ENCODE assay signal across 21 cellular contexts in genomic region chr11:62446091-62446490, GRCh38. TPM values are rescaled to one million over a fixed set of nuclear protein-coding genes. Genes with fewer than 3 reads are reported as not detected.
DNase-seq lines count a peak whose midpoint lies in the region; ATAC-seq and TF ChIP-seq lines count a peak whose summit lies in the region.
"Had no signal": no experiment of that assay in that cellular context is flagged by ENCODE, and none has a peak within 500 bp of the region (broad histone marks: within the 10 kb centered on the region; RNA-seq: fewer than 3 reads in every experiment).

No MANE protein-coding gene starts in this region.

- in situ Hi-C loops in transverse colon (cut with MboI; ENCODE audit: low pct_ligation_motif_present in 1 of 4, low pct_unique_long_range_greater_than_20kb in 1 of 4, low sequenced_read_pairs in 3 of 4) = no loop called here

- H3K9me3 ChIP-seq in prostate gland = no peaks in the 10 kb centered on the region
- H3K9me3 ChIP-seq in transverse colon = no peaks in the 10 kb centered on the region
- H3K9me3 ChIP-seq: SJSA1 had no signal

- TF ChIP-seq EP300 in transverse colon (IDR thresholded peaks at IDR 0.05; ENCODE audit: low read depth) = no peak

- intact Hi-C loops in prostate gland (cut with DNase I) = loop anchor here (5.0 kb wide), 2 partner anchors 61 to 96 kb away; no protein-coding TSS in a partner anchor
- intact Hi-C loops in transverse colon (cut with DNase I; ENCODE audit: low total_unique reads) = no loop called here

- WGBS in prostate gland = 56% methylated on average over 5 of the region's 5 CpGs
- 35% methylated on average over 5 of the region's 5 CpGs; no CpG with 5 or more reads in 1 of the 2 donors for WGBS in transverse colon (ENCODE audit: low coverage in 1 of 2), 2 donors

- H3K36me3 ChIP-seq in prostate gland (no peaks in the 10 kb centered on the region), transverse colon (no peaks in the 10 kb centered on the region)
- H3K36me3 ChIP-seq: cardiac muscle cell, SJSA1 had no signal

- TF ChIP-seq CTCF in fibroblast of the aortic adventitia (IDR thresholded peaks at IDR 0.05; ENCODE audit: insufficient read depth, low read length) (no peak), prostate gland (IDR thresholded peaks at IDR 0.05) (no peak), transverse colon (IDR thresholded peaks at IDR 0.05) (no peak), omental fat pad (IDR thresholded peaks at IDR 0.05) (no peak)

- ATAC-seq in omental fat pad (ENCODE audit: low FRiP score) (no peak), HG02870 (IDR thresholded peaks at IDR 0.05; ENCODE audit: unreplicated experiment) (no peak), GM18520 (IDR thresholded peaks at IDR 0.05; ENCODE audit: unreplicated experiment) (no peak)
- ATAC-seq: naive thymus-derived CD8-positive, alpha-beta T cell; stimulated activated naive CD8-positive, alpha-beta T cell treated with anti-CD3 and anti-CD28 coated beads, Interleukin-15, amount 100 ng/mL, for 72 hours had no signal

- no peak for TF ChIP-seq POLR2A in prostate gland (IDR thresholded peaks at IDR 0.05)
- TF ChIP-seq POLR2A in transverse colon (IDR thresholded peaks at IDR 0.05) = no peak

- H3K27ac ChIP-seq in prostate gland = peak overlapping the region; percentile 57 to 73
- peak overlapping the region; percentile 84 to 88 (median 86) for H3K27ac ChIP-seq in transverse colon
- H3K27ac ChIP-seq: cardiac muscle cell, parathyroid adenoma had no signal

- H3K4me3 ChIP-seq in fibroblast of the aortic adventitia (ENCODE audit: low read depth, low read length) (no peak overlapping the region), prostate gland (no peak overlapping the region), transverse colon (no peak overlapping the region)
- H3K4me3 ChIP-seq: cardiac muscle cell, SJSA1 had no signal

- no peaks in the 10 kb centered on the region for H3K27me3 ChIP-seq in prostate gland (replicated peaks; ENCODE audit: insufficient read depth)
- H3K27me3 ChIP-seq in transverse colon = no peaks in the 10 kb centered on the region
- H3K27me3 ChIP-seq: cardiac muscle cell, SJSA1 had no signal

- peak; percentile 22 for DNase-seq in NCI-H2196 (lab: John Stamatoyannopoulos, UW; ENCODE audit: unreplicated experiment)
- DNase-seq in NCI-H2196 treated with DMSO at 0.1 percent for 48 hours (lab: John Stamatoyannopoulos, UW; ENCODE audit: unreplicated experiment) = no peak
- peak; percentile 41 for DNase-seq in fibroblast of the aortic adventitia (ENCODE audit: low read depth)
- DNase-seq in prostate gland (ENCODE audit: low spot score) = peak; percentile 20
- peak; percentile 52 for DNase-seq in transverse colon
- no peak for DNase-seq in omental fat pad (ENCODE audit: low spot score)
- DNase-seq: 8988T; activated gamma-delta T cell treated with Interleukin-2 at 50 U/mL for 16 hours; foreskin melanocyte; kidney; naive thymus-derived CD8-positive, alpha-beta T cell; NCI-H1417 treated with DMSO at 0.1 percent for 48 hours; NCI-H526 treated with DMSO at 0.1 percent for 48 hours; OCI-M1; stimulated activated CD4-positive, alpha-beta T cell treated with anti-CD3 and anti-CD28 coated beads, Interleukin-2, amount 100 ng/mL, for 24 hours; stimulated activated naive CD8-positive, alpha-beta T cell treated with anti-CD3 and anti-CD28 coated beads, Interleukin-15, amount 100 ng/mL, for 72 hours had no signal

- peaks cover 10% of the 10 kb centered on the region for H3K4me1 ChIP-seq in prostate gland (replicated peaks)
- H3K4me1 ChIP-seq in transverse colon = peaks cover 20 to 43% (median 34%) of the 10 kb centered on the region in 4 donors

RNA-seq across cellular contexts. Expression of gene SCGB1A1, which starts 27.3 kb away (rescaled TPM):
- not detected in 2 replicates for total RNA-seq in fibroblast of the aortic adventitia (ENCODE audit: low replicate concordance)
- total RNA-seq in prostate gland = 100 to 1,000 TPM in 1 of 2 donors, 1 to 10 TPM in 1; 6.8 to 203 TPM
- total RNA-seq in transverse colon = not detected
- not detected for total RNA-seq in omental fat pad
- total RNA-seq: cardiac muscle cell; kidney; naive thymus-derived CD8-positive, alpha-beta T cell; SJSA1 had no signal

Comparison
In these comparisons a context has a peak if more than half of its experiments do, and no peak if none do; other contexts are left out.
1. DNase-seq: peak in NCI-H2196 (single experiment), fibroblast of the aortic adventitia (single experiment), prostate gland (single experiment) and transverse colon (single experiment); none in NCI-H2196 treated with DMSO at 0.1 percent for 48 hours (single experiment) and omental fat pad (single experiment).